8 cellular contexts compared by ENCODE assay signal in the genomic region with DNA sequence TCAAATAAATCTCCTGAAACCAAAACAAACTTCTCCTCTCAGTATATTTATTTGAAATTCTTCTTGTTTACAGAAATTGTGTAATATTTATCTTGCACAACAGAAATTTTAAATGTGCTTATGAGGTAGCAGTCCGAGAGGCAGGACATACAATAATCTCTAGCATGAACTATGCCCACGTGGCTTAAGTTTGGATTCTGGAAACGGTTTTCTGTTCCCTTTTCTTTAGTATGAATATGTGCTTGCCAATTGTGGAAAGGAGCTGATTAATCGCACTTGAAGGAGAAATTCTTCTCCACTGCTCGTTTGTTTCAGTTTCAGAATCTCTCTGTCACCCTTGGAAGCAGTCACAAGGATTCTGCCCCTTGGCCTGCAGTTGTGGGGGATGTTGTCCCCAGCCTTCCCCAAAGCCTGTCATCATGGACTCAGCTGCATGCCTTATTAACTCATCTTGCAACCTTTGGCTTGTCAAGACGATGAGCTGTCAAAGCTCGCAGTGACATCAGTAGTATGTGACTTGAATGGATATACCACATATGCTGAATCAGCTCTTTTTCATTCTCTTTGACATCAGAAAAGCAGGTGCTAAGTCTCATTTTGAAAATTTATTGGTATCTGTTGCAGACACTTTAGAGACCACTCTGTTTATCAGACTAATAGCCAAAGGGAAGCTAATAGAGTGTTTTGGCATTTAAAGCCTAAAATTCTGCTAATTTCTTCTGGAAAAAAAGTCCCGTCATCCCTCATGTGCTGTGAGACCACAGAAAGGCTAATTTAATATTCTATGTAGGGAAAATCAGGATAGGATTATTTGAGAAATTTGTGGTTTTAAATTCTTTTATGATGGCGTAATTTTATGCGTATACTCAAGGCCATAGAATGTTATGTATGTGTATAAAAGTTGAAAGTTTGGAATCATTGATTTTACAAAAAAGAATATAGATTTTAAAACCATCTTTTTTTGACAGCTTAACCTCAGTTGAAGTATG.
DNase-seq lines count a peak whose midpoint lies in the region; ATAC-seq and TF ChIP-seq lines count a peak whose summit lies in the region.

No MANE protein-coding gene starts in this region.

- 0 out of 2 replicates have a peak overlapping the region, but pooled peaks have one; percentile 21 for H3K27ac ChIP-seq in Panc1 (ENCODE audit: low read length)
- H3K27ac ChIP-seq in prostate gland, result peak overlapping the region; percentile 2 to 40

- peak; percentile 65 for DNase-seq in activated CD8-positive, alpha-beta T cell treated with anti-CD3 and anti-CD28 coated beads for 36 hours
- DNase-seq in activated CD8-positive, alpha-beta T cell treated with anti-CD3 and anti-CD28 coated beads, Interleukin-2, amount 10 ng/mL, durations not matched to agents 7 days and 5 days, result no peak
- DNase-seq in Panc1 (ENCODE audit: low read depth, low spot score) (no peak), prostate gland (ENCODE audit: low spot score) (no peak), HK-2 (ENCODE audit: unreplicated experiment) (no peak), GM10248 (ENCODE audit: extremely low spot score) (no peak)

- H3K27ac Mint-ChIP-seq in activated CD8-positive, alpha-beta T cell treated with anti-CD3 and anti-CD28 coated beads for 36 hours, result no peak overlapping the region
- no peak overlapping the region for H3K27ac Mint-ChIP-seq in activated CD8-positive, alpha-beta T cell treated with anti-CD3 and anti-CD28 coated beads, Interleukin-2, amount 10 ng/mL, durations not matched to agents 7 days and 5 days

- peak; percentile 96 for ATAC-seq in activated CD8-positive, alpha-beta T cell treated with anti-CD3 and anti-CD28 coated beads for 36 hours
- no peak for ATAC-seq in activated CD8-positive, alpha-beta T cell treated with anti-CD3 and anti-CD28 coated beads, Interleukin-2, amount 10 ng/mL, durations not matched to agents 7 days and 5 days
- ATAC-seq in Panc1 (peak; percentile 72), esophagus mucosa (peak; percentile 60), GM21515 (IDR thresholded peaks at IDR 0.05; ENCODE audit: unreplicated experiment) (no peak)

- H3K4me3 Mint-ChIP-seq in activated CD8-positive, alpha-beta T cell treated with anti-CD3 and anti-CD28 coated beads for 36 hours, result no peak overlapping the region
- H3K4me3 Mint-ChIP-seq in activated CD8-positive, alpha-beta T cell treated with anti-CD3 and anti-CD28 coated beads, Interleukin-2, amount 10 ng/mL, durations not matched to agents 7 days and 5 days, result no peak overlapping the region

- H3K27me3 Mint-ChIP-seq in activated CD8-positive, alpha-beta T cell treated with anti-CD3 and anti-CD28 coated beads for 36 hours, result no peaks in the 10 kb centered on the region
- no peaks in the 10 kb centered on the region for H3K27me3 Mint-ChIP-seq in activated CD8-positive, alpha-beta T cell treated with anti-CD3 and anti-CD28 coated beads, Interleukin-2, amount 10 ng/mL, durations not matched to agents 7 days and 5 days (ENCODE audit: low read depth)

- in situ Hi-C loops in Panc1 (cut with HindIII; ENCODE audit: low pct_unique_long_range_greater_than_20kb, low sequenced_read_pairs), result no loop called here

- no peak for TF ChIP-seq CTCF in activated CD8-positive, alpha-beta T cell treated with anti-CD3 and anti-CD28 coated beads for 36 hours (IDR thresholded peaks at IDR 0.05)
- TF ChIP-seq CTCF in Panc1 (IDR thresholded peaks at IDR 0.05) (no peak), prostate gland (IDR thresholded peaks at IDR 0.05) (no peak), GM10248 (IDR thresholded peaks at IDR 0.05; ENCODE audit: control extremely low read depth, extremely low read depth, low read depth, missing control alignments) (no peak)

- POLR2A ChIA-PET in activated CD8-positive, alpha-beta T cell treated with anti-CD3 and anti-CD28 coated beads for 36 hours (lab: Charles Lee), result interaction anchor here (0.6 to 1.5 kb wide), 2 partner anchors 20 to 157 kb away, joined by 3 to 4 read pairs; no protein-coding TSS in a partner anchor
- POLR2A ChIA-PET in activated CD8-positive, alpha-beta T cell treated with anti-CD3 and anti-CD28 coated beads, Interleukin-2, amount 10 ng/mL, durations not matched to agents 7 days and 5 days (lab: Charles Lee), result no interaction called here
- POLR2A ChIA-PET in Panc1 (lab: Charles Lee), result no interaction called here
- POLR2A ChIA-PET in GM10248 (lab: Yijun Ruan, JAX), result no interaction called here

- CTCF ChIA-PET in activated CD8-positive, alpha-beta T cell treated with anti-CD3 and anti-CD28 coated beads for 36 hours (lab: Charles Lee), result interaction anchor here (1.0 to 1.2 kb wide), 2 partner anchors 12 to 71 kb away, joined by 3 to 4 read pairs; no protein-coding TSS in a partner anchor
- CTCF ChIA-PET in activated CD8-positive, alpha-beta T cell treated with anti-CD3 and anti-CD28 coated beads, Interleukin-2, amount 10 ng/mL, durations not matched to agents 7 days and 5 days (lab: Charles Lee), result interaction anchor here (0.6 to 1.4 kb wide), 3 partner anchors 10 to 268 kb away, joined by 3 read pairs; no protein-coding TSS in a partner anchor
- CTCF ChIA-PET in Panc1 (lab: Charles Lee) (no interaction called here), GM10248 (lab: Yijun Ruan, JAX) (interaction anchor here (0.8 to 2.8 kb wide), 7 partner anchors 10 to 82 kb away, joined by 3 to 21 read pairs (median 3); no protein-coding TSS in a partner anchor)

- H3K27me3 ChIP-seq in Panc1 (ENCODE audit: control insufficient read depth, insufficient read depth, low read length) (no peaks in the 10 kb centered on the region), prostate gland (replicated peaks; ENCODE audit: insufficient read depth) (no peaks in the 10 kb centered on the region)

- H3K36me3 ChIP-seq in Panc1 (ENCODE audit: control insufficient read depth, insufficient read depth, low read length) (no peaks in the 10 kb centered on the region), prostate gland (no peaks in the 10 kb centered on the region)

- peaks cover 38% of the 10 kb centered on the region for H3K4me1 Mint-ChIP-seq in activated CD8-positive, alpha-beta T cell treated with anti-CD3 and anti-CD28 coated beads for 36 hours (ENCODE audit: low read depth)
- H3K4me1 Mint-ChIP-seq in activated CD8-positive, alpha-beta T cell treated with anti-CD3 and anti-CD28 coated beads, Interleukin-2, amount 10 ng/mL, durations not matched to agents 7 days and 5 days (ENCODE audit: low read depth), result peaks cover 4% of the 10 kb centered on the region

- no TSS peak for BruUV-seq in Panc1 (replicated peaks; lab: Mats Ljungman, UMichigan)

- H3K4me1 ChIP-seq in Panc1 (ENCODE audit: control insufficient read depth, insufficient read depth, low read length) (peaks cover 15% of the 10 kb centered on the region), prostate gland (replicated peaks) (no peaks in the 10 kb centered on the region)

- H3K4me3 ChIP-seq in Panc1 (ENCODE audit: low read depth in 2 of 2, low read length in 2 of 2), result peak overlapping the region; percentile 11 to 42; a peak in 3 of 4 replicates
- no peak overlapping the region for H3K4me3 ChIP-seq in prostate gland

- 52% methylated on average over 10 of the region's 10 CpGs for WGBS in prostate gland

- no peaks in the 10 kb centered on the region for H3K9me3 Mint-ChIP-seq in activated CD8-positive, alpha-beta T cell treated with anti-CD3 and anti-CD28 coated beads for 36 hours
- no peaks in the 10 kb centered on the region for H3K9me3 Mint-ChIP-seq in activated CD8-positive, alpha-beta T cell treated with anti-CD3 and anti-CD28 coated beads, Interleukin-2, amount 10 ng/mL, durations not matched to agents 7 days and 5 days (ENCODE audit: insufficient read depth)

- no peaks in the 10 kb centered on the region for H3K9me3 ChIP-seq in Panc1 (ENCODE audit: control insufficient read depth, insufficient read depth, low read depth, low read length)
- H3K9me3 ChIP-seq in prostate gland, result no peaks in the 10 kb centered on the region

- intact Hi-C loops in activated CD8-positive, alpha-beta T cell treated with anti-CD3 and anti-CD28 coated beads for 36 hours (cut with micrococcal nuclease), result no loop called here
- intact Hi-C loops in Panc1 (cut with micrococcal nuclease; ENCODE audit: unreplicated experiment) (no loop called here), prostate gland (cut with DNase I) (no loop called here)

- TF ChIP-seq POLR2A in prostate gland (IDR thresholded peaks at IDR 0.05), result no peak

- no peaks in the 10 kb centered on the region for H3K36me3 Mint-ChIP-seq in activated CD8-positive, alpha-beta T cell treated with anti-CD3 and anti-CD28 coated beads for 36 hours (ENCODE audit: low read depth)
- H3K36me3 Mint-ChIP-seq in activated CD8-positive, alpha-beta T cell treated with anti-CD3 and anti-CD28 coated beads, Interleukin-2, amount 10 ng/mL, durations not matched to agents 7 days and 5 days (ENCODE audit: low read depth), result no peaks in the 10 kb centered on the region

Comparison
In these comparisons a context has a peak if more than half of its experiments do, and no peak if none do; other contexts are left out.
1. ATAC-seq: peak in activated CD8-positive, alpha-beta T cell treated with anti-CD3 and anti-CD28 coated beads for 36 hours (single experiment), Panc1 (single experiment) and esophagus mucosa (single experiment); none in activated CD8-positive, alpha-beta T cell treated with anti-CD3 and anti-CD28 coated beads, Interleukin-2, amount 10 ng/mL, durations not matched to agents 7 days and 5 days (single experiment) and GM21515 (single experiment).
2. H3K4me3 ChIP-seq: peak in Panc1 (2 of 2); none in prostate gland (0 of 2).